Comparison of ENCODE assay signal across 18 cellular contexts in genomic region chr19:53898680-53899341, GRCh38. TPM values are rescaled to one million over a fixed set of nuclear protein-coding genes. Genes with fewer than 3 reads are reported as not detected.
DNase-seq lines count a peak whose midpoint lies in the region; ATAC-seq and TF ChIP-seq lines count a peak whose summit lies in the region.
"Had no signal": no experiment of that assay in that cellular context is flagged by ENCODE, and none has a peak within 500 bp of the region (broad histone marks: within the 10 kb centered on the region; RNA-seq: fewer than 3 reads in every experiment).

No MANE protein-coding gene starts in this region.

- H3K36me3 ChIP-seq in neuronal stem cell (replicated peaks in 1 of 2; ENCODE audit: control insufficient read depth in 2 of 2, insufficient read depth in 2 of 2, low read length in 2 of 2) (peaks cover 0 to 5% of the 10 kb centered on the region in 2 donors), ascending aorta (no peaks in the 10 kb centered on the region)

- no peak overlapping the region for H2AFZ ChIP-seq in H9 (ENCODE audit: low read length)
- peak overlapping the region; percentile 56 for H2AFZ ChIP-seq in neuronal stem cell (ENCODE audit: low read length)
- H2AFZ ChIP-seq: hepatocyte had no signal

- intact Hi-C loops in ascending aorta (cut with DNase I): no loop called here

- H3K9me3 ChIP-seq in H9 (ENCODE audit: control insufficient read depth, low read depth, low read length) (no peaks in the 10 kb centered on the region), neuronal stem cell (replicated peaks in 1 of 2; ENCODE audit: control insufficient read depth in 2 of 2, insufficient read depth in 1 of 2, low read depth in 1 of 2, low read length in 2 of 2) (peaks cover 0 to 3% of the 10 kb centered on the region in 2 donors), ascending aorta (no peaks in the 10 kb centered on the region)
- H3K9me3 ChIP-seq: body of pancreas had no signal

- H3K4me2 ChIP-seq in H9 (ENCODE audit: insufficient read depth, insufficient read length, low read length) (peak overlapping the region; percentile 65), neuronal stem cell (ENCODE audit: insufficient read depth, low read length, poor library complexity, severe bottlenecking) (peak overlapping the region; percentile 81)
- H3K4me2 ChIP-seq: hepatocyte had no signal

- H2BK5ac ChIP-seq in H9 (ENCODE audit: insufficient read length, low read length) (no peak overlapping the region), neuronal stem cell (ENCODE audit: low read length) (no peak overlapping the region)

- H3K4me1 Mint-ChIP-seq in H9: peaks cover 36 to 45% of the 10 kb centered on the region in 2 experiments

- H3K18ac ChIP-seq in H9 (ENCODE audit: insufficient read length, low read depth, low read length): no peak overlapping the region
- peak overlapping the region; percentile 91 for H3K18ac ChIP-seq in neuronal stem cell (ENCODE audit: low read length)

- H4K5ac ChIP-seq in H9 (ENCODE audit: insufficient read length, low read depth, low read length): no peak overlapping the region

- H2BK15ac ChIP-seq in H9 (ENCODE audit: low read depth, low read length): no peak overlapping the region
- no peak overlapping the region for H2BK15ac ChIP-seq in neuronal stem cell (ENCODE audit: low read length)

- H3K27ac Mint-ChIP-seq in H9: peak overlapping the region; percentile 38 to 94 (median 88); a peak in 3 of 7 replicates
- H3K27ac Mint-ChIP-seq: CD4-positive, CD25-positive, alpha-beta regulatory T cell; naive thymus-derived CD8-positive, alpha-beta T cell had no signal

- H2AK5ac ChIP-seq in H9 (ENCODE audit: insufficient read length, low read length) (no peak overlapping the region), neuronal stem cell (ENCODE audit: low read depth, low read length) (peak overlapping the region; percentile 74)

- peak; percentile 100 for DNase-seq in H9
- DNase-seq in NCI-H526 treated with DMSO at 0.1 percent for 48 hours (lab: John Stamatoyannopoulos, UW): peak; percentile 77
- DNase-seq in effector CD8-positive, alpha-beta T cell (lab: John Stamatoyannopoulos, UW): peak; percentile 2
- DNase-seq in neuronal stem cell (ENCODE audit: low spot score): no peak
- DNase-seq in HPDE6-E6E7 (ENCODE audit: extremely low spot score): no peak
- DNase-seq in ascending aorta (ENCODE audit: low spot score in 2 of 2): no peak
- DNase-seq: activated naive CD4-positive, alpha-beta T cell; body of pancreas; dermis blood vessel endothelial cell; naive thymus-derived CD8-positive, alpha-beta T cell; NCI-H2171; stimulated activated CD4-positive, alpha-beta T cell treated with anti-CD3 and anti-CD28 coated beads, Interleukin-15, amount 100 ng/mL, for 24 hours had no signal

- peak overlapping the region; percentile 70 to 84 for H3K4me3 Mint-ChIP-seq in H9

- no peaks in the 10 kb centered on the region for H4K20me1 ChIP-seq in H9 (ENCODE audit: control insufficient read depth, insufficient read depth, insufficient read length)

- TF ChIP-seq CTCF in H9 (conservative IDR thresholded peaks at IDR 0.05): no peak
- no peak for TF ChIP-seq CTCF in ascending aorta (IDR thresholded peaks at IDR 0.05)

- H2BK20ac ChIP-seq in H9 (ENCODE audit: low read depth, low read length, poor library complexity, severe bottlenecking): no peak overlapping the region

- H2BK12ac ChIP-seq in H9 (ENCODE audit: insufficient read length, low read depth, low read length): no peak overlapping the region
- no peak overlapping the region for H2BK12ac ChIP-seq in neuronal stem cell (ENCODE audit: low read length)

- H3K4me3 ChIP-seq in neuronal stem cell (ENCODE audit: low read length in 2 of 2) (peak overlapping the region in 1 of 2 donors; percentile 72), ascending aorta (no peak overlapping the region)
- H3K4me3 ChIP-seq: body of pancreas, hepatocyte had no signal

- H3K4ac ChIP-seq in H9 (ENCODE audit: low read depth, low read length): no peak overlapping the region
- no peak overlapping the region for H3K4ac ChIP-seq in neuronal stem cell (ENCODE audit: low read length)

- H2BK120ac ChIP-seq in H9 (ENCODE audit: low read depth, low read length, poor library complexity, severe bottlenecking): no peak overlapping the region
- H2BK120ac ChIP-seq in neuronal stem cell (ENCODE audit: low read depth, low read length): no peak overlapping the region

- H3T11ph ChIP-seq in H9 (ENCODE audit: low read length): no peak overlapping the region

- H3K23ac ChIP-seq in H9 (ENCODE audit: insufficient read length, low read depth, low read length) (no peak overlapping the region), neuronal stem cell (ENCODE audit: low read depth, low read length, poor library complexity) (no peak overlapping the region)

- H3K4me1 ChIP-seq in H9 (ENCODE audit: insufficient read depth, low read length) (0 out of 2 replicates have a peak, but pooled peaks cover 3% of the 10 kb centered on the region), neuronal stem cell (ENCODE audit: control insufficient read depth in 2 of 2, insufficient read depth in 1 of 2, low read depth in 1 of 2, low read length in 2 of 2) (peaks cover 0 to 12% of the 10 kb centered on the region in 2 donors), ascending aorta (no peaks in the 10 kb centered on the region)
- H3K4me1 ChIP-seq: body of pancreas had no signal

- H3K27ac ChIP-seq in H9 (ENCODE audit: insufficient read length, low read depth, low read length) (no peak overlapping the region), neuronal stem cell (replicated peaks; ENCODE audit: low read length) (no peak overlapping the region), ascending aorta (no peak overlapping the region)
- H3K27ac ChIP-seq: body of pancreas, hepatocyte, VCaP had no signal

- H3K27me3 ChIP-seq in H9 (ENCODE audit: insufficient read depth, low read length) (no peaks in the 10 kb centered on the region), neuronal stem cell (ENCODE audit: control insufficient read depth in 3 of 3, insufficient read depth in 3 of 3, low read depth in 1 of 3, low read length in 3 of 3) (peaks cover 0 to 8% (median 0%) of the 10 kb centered on the region in 3 experiments), ascending aorta (no peaks in the 10 kb centered on the region)

- H3K14ac ChIP-seq in H9 (ENCODE audit: insufficient read depth, low read length) (no peak overlapping the region), neuronal stem cell (ENCODE audit: low read length) (no peak overlapping the region)

- no peaks in the 10 kb centered on the region; a peak in 1 of 5 replicates for H3K9me3 Mint-ChIP-seq in H9

- H4K8ac ChIP-seq in H9 (replicated peaks; ENCODE audit: insufficient read length, low read depth, low read length) (no peak overlapping the region), neuronal stem cell (ENCODE audit: low read depth, low read length) (no peak overlapping the region)

- H3K79me2 ChIP-seq in H9 (ENCODE audit: insufficient read depth, low read length): no peaks in the 10 kb centered on the region
- H3K79me2 ChIP-seq: hepatocyte had no signal

- no peaks in the 10 kb centered on the region for H3K79me1 ChIP-seq in H9 (ENCODE audit: insufficient read depth, low read depth, low read length, poor library complexity, severe bottlenecking)
- no peaks in the 10 kb centered on the region for H3K79me1 ChIP-seq in neuronal stem cell (ENCODE audit: low read depth, low read length)

- H3K36me3 Mint-ChIP-seq in H9 (ENCODE audit: insufficient read depth in 1 of 3, low read depth in 3 of 3): peaks cover 10 to 14% (median 13%) of the 10 kb centered on the region in 3 experiments; a peak in 6 of 7 replicates
- H3K36me3 Mint-ChIP-seq: CD4-positive, CD25-positive, alpha-beta regulatory T cell; naive thymus-derived CD8-positive, alpha-beta T cell had no signal

- no peak overlapping the region for H3K56ac ChIP-seq in H9 (ENCODE audit: insufficient read length, low read depth, low read length)

- ATAC-seq in GM21423 (IDR thresholded peaks at IDR 0.05; ENCODE audit: unreplicated experiment): no peak
- ATAC-seq: body of pancreas had no signal

- H3K27me3 Mint-ChIP-seq in H9 (ENCODE audit: low read depth): peaks cover 15% of the 10 kb centered on the region

- no peak overlapping the region for H3K9ac ChIP-seq in H9 (ENCODE audit: extremely low read depth, insufficient read length, low read length)
- peak overlapping the region; percentile 70 for H3K9ac ChIP-seq in neuronal stem cell (ENCODE audit: low read depth, low read length, poor library complexity)

- no CpG with 5 or more reads among the region's 40 CpGs for WGBS in H9 (ENCODE audit: extremely low coverage, insufficient read length, low lambda C conversion rate)
- WGBS in neuronal stem cell (ENCODE audit: extremely low coverage in 2 of 2, insufficient read length in 2 of 2, insufficient replicate concordance in 1 of 2), 2 donors: no CpG with 5 or more reads among the region's 40 CpGs

- no peak overlapping the region for H4K91ac ChIP-seq in H9 (ENCODE audit: insufficient read length, low read depth, low read length)
- no peak overlapping the region for H4K91ac ChIP-seq in neuronal stem cell (ENCODE audit: low read depth, low read length, poor library complexity)

- H3K23me2 ChIP-seq in H9 (ENCODE audit: insufficient read length, low read depth, low read length, poor library complexity, severe bottlenecking): peaks cover 6% of the 10 kb centered on the region

RNA-seq across cellular contexts. Expression of gene CACNG7, which starts 10.3 kb away (rescaled TPM):
- total RNA-seq in H9 (2021) (22.1 and 22.7 TPM in 2 replicates), ascending aorta (not detected)
- 121 TPM for polyA plus RNA-seq in neuronal stem cell (2013, experiment 1 of 2)
- polyA plus RNA-seq in neuronal stem cell (2013, experiment 2 of 2): 117 TPM
- total RNA-seq: body of pancreas; CD4-positive, CD25-positive, alpha-beta regulatory T cell; dermis blood vessel endothelial cell; lung microvascular endothelial cell; naive thymus-derived CD8-positive, alpha-beta T cell had no signal
- polyA plus RNA-seq: CD4-positive, CD25-positive, alpha-beta regulatory T cell; naive thymus-derived CD8-positive, alpha-beta T cell had no signal

RNA-seq across cellular contexts. Expression of gene PRKCG, which starts 16.8 kb away (rescaled TPM):
- total RNA-seq in H9 (2021) (7.1 and 8.8 TPM in 2 replicates), ascending aorta (not detected)
- polyA plus RNA-seq in neuronal stem cell (2013, experiment 1 of 2): 9.0 TPM
- 8.8 TPM for polyA plus RNA-seq in neuronal stem cell (2013, experiment 2 of 2)
- total RNA-seq: CD4-positive, CD25-positive, alpha-beta regulatory T cell; hepatocyte; lung microvascular endothelial cell; naive thymus-derived CD8-positive, alpha-beta T cell; pulmonary artery endothelial cell had no signal
- polyA plus RNA-seq: CD4-positive, CD25-positive, alpha-beta regulatory T cell; naive thymus-derived CD8-positive, alpha-beta T cell had no signal

RNA-seq across cellular contexts. Expression of gene MYADM, which starts 31.1 kb away (rescaled TPM):
- 116 and 123 TPM in 2 replicates for total RNA-seq in H9 (2021)
- polyA plus RNA-seq in neuronal stem cell (2013, experiment 1 of 2): 113 TPM
- 114 TPM for polyA plus RNA-seq in neuronal stem cell (2013, experiment 2 of 2)
- total RNA-seq in ascending aorta: 422 TPM

Comparison
In these comparisons a context has a peak if more than half of its experiments do, and no peak if none do; other contexts are left out.
1. DNase-seq: peak in H9 (single experiment), NCI-H526 treated with DMSO at 0.1 percent for 48 hours (single experiment) and effector CD8-positive, alpha-beta T cell (single experiment); none in neuronal stem cell (single experiment), HPDE6-E6E7 (single experiment) and ascending aorta (0 of 2).
2. RNA of gene CACNG7, which starts 10.3 kb away (total RNA-seq): 22.1 to 22.7 TPM in H9; not detected in ascending aorta (single experiment); every median in the first group is over 10 times any median in the second.